Comparison of ENCODE assay signal across 25 cellular contexts in the genomic region with DNA sequence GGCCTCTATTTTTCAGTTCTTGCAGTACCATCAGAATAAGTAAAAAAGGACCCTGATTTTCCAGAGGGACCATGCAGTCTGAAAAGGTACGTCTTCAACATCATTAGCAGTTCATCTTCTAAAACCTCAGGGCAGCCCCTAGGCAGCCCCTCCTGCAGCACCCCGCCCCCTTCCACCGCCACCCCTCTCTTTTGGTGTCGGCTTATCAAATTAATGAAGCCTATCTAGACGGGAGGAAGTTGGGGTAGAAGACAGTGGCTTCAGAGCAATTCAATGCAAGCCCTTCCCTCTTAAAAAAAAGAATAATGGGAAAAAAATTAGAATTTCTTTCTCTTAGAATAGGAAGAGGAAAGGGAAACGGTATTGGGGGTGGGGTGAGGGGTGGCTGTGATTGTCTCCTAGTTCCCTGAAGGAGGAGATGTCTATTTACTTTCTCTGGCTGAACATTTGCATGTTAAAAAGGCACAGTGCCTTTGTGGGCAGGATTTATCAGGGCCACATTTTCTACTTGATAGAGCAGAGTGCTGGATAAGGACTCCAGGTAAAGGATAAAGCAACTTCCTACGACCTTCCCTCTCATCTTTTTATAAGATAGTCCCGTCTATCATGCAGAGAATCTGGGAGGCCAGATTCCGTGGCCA.
DNase-seq lines count a peak whose midpoint lies in the region; ATAC-seq, FAIRE-seq and TF ChIP-seq lines count a peak whose summit lies in the region.
"Had no signal": no experiment of that assay in that cellular context is flagged by ENCODE, and none has a peak within 500 bp of the region (broad histone marks: within the 10 kb centered on the region; RNA-seq: fewer than 3 reads in every experiment).

No MANE protein-coding gene starts in this region.

- H3K36me3 ChIP-seq in cardiac muscle cell = no peaks in the 10 kb centered on the region
- no peaks in the 10 kb centered on the region for H3K36me3 ChIP-seq in HUES64 (ENCODE audit: insufficient read depth, low read length)
- no peaks in the 10 kb centered on the region for H3K36me3 ChIP-seq in WERI-Rb-1
- H3K36me3 ChIP-seq: brain microvascular endothelial cell, colonic mucosa, left lung, vagina had no signal

- H3K4me3 ChIP-seq in cardiac muscle cell = no peak overlapping the region
- H3K4me3 ChIP-seq in HUES64 (ENCODE audit: low read length) = peak overlapping the region; percentile 40
- no peak overlapping the region for H3K4me3 ChIP-seq in WERI-Rb-1 (ENCODE audit: low read depth, low read length)
- H3K4me3 ChIP-seq: colonic mucosa, left lung, psoas muscle, skin epidermis, vagina had no signal

- H3K9me3 ChIP-seq in cardiac muscle cell (ENCODE audit: low read depth) (no peaks in the 10 kb centered on the region), HUES64 (ENCODE audit: insufficient read depth, low read depth, low read length) (no peaks in the 10 kb centered on the region), WERI-Rb-1 (ENCODE audit: severe bottlenecking) (no peaks in the 10 kb centered on the region)
- H3K9me3 ChIP-seq: colonic mucosa, left lung, psoas muscle, vagina had no signal

- H3K27ac Mint-ChIP-seq in endothelial cell (ENCODE audit: unreplicated experiment) (peak overlapping the region; percentile 98), neural crest cell (ENCODE audit: unreplicated experiment) (peak overlapping the region; percentile 95)
- H3K27ac Mint-ChIP-seq: activated CD4-positive, alpha-beta memory T cell treated with anti-CD3 and anti-CD28 coated beads for 36 hours; natural killer cell treated with Interleukin-12 subunit alpha and Interleukin-12 subunit beta and Interleukin-15 and Interleukin-18, amount 100 ng/mL, for 72 hours had no signal

- H3K27me3 Mint-ChIP-seq in endothelial cell (ENCODE audit: unreplicated experiment) (peaks cover 9% of the 10 kb centered on the region), neural crest cell (ENCODE audit: low read depth) (no peaks in the 10 kb centered on the region)
- H3K27me3 Mint-ChIP-seq: activated CD4-positive, alpha-beta memory T cell treated with anti-CD3 and anti-CD28 coated beads for 36 hours had no signal

- H3K4me3 Mint-ChIP-seq in endothelial cell (ENCODE audit: unreplicated experiment) (peak overlapping the region; percentile 76), neural crest cell (peak overlapping the region; percentile 64)
- H3K4me3 Mint-ChIP-seq: activated CD4-positive, alpha-beta memory T cell treated with anti-CD3 and anti-CD28 coated beads for 36 hours; natural killer cell treated with Interleukin-12 subunit alpha and Interleukin-12 subunit beta and Interleukin-15 and Interleukin-18, amount 100 ng/mL, for 72 hours had no signal

- TF ChIP-seq CTCF in cardiac muscle cell (IDR thresholded peaks at IDR 0.05; ENCODE audit: low read depth, low read length) (no peak), endothelial cell (IDR thresholded peaks at IDR 0.05; ENCODE audit: unreplicated experiment) (no peak), neural crest cell (conservative IDR thresholded peaks at IDR 0.05) (no peak), WERI-Rb-1 (IDR thresholded peaks at IDR 0.05; ENCODE audit: low read depth, low read length) (no peak)

- no peak for ATAC-seq in Right ventricle myocardium inferior
- ATAC-seq: left lung; natural killer cell treated with Interleukin-12 subunit alpha and Interleukin-12 subunit beta and Interleukin-15 and Interleukin-18, amount 100 ng/mL, for 72 hours had no signal

- 9% methylated on average over 7 of the region's 9 CpGs for WGBS in HUES64

- FAIRE-seq in urothelium cell line (lab: Jason Lieb, UNC) = no peak
- FAIRE-seq: endometrium, G401.6 had no signal

- H3K27me3 ChIP-seq in cardiac muscle cell = no peaks in the 10 kb centered on the region
- H3K27me3 ChIP-seq in HUES64 (ENCODE audit: insufficient read depth, low read length) = no peaks in the 10 kb centered on the region
- no peaks in the 10 kb centered on the region for H3K27me3 ChIP-seq in WERI-Rb-1 (ENCODE audit: insufficient read depth, low read depth, severe bottlenecking)
- H3K27me3 ChIP-seq: brain microvascular endothelial cell, colonic mucosa, left lung, vagina had no signal

- intact Hi-C loops in Right ventricle myocardium inferior (cut with DNase I) = no loop called here
- intact Hi-C loops in posterior vena cava (cut with DNase I) = no loop called here

- H3K4me1 Mint-ChIP-seq in endothelial cell (ENCODE audit: unreplicated experiment) = peaks cover 64% of the 10 kb centered on the region
- H3K4me1 Mint-ChIP-seq in neural crest cell = peaks cover 72% of the 10 kb centered on the region

- H3K36me3 Mint-ChIP-seq in endothelial cell (ENCODE audit: low read depth, unreplicated experiment) (peaks cover 22% of the 10 kb centered on the region), neural crest cell (ENCODE audit: low read depth) (peaks cover 9% of the 10 kb centered on the region)
- H3K36me3 Mint-ChIP-seq: activated CD4-positive, alpha-beta memory T cell treated with anti-CD3 and anti-CD28 coated beads for 36 hours; natural killer cell treated with Interleukin-12 subunit alpha and Interleukin-12 subunit beta and Interleukin-15 and Interleukin-18, amount 100 ng/mL, for 72 hours had no signal

- H3K27ac ChIP-seq in cardiac muscle cell (peak overlapping the region; percentile 71), HUES64 (ENCODE audit: low read depth, low read length) (peak overlapping the region; percentile 75), WERI-Rb-1 (no peak overlapping the region)
- H3K27ac ChIP-seq: brain microvascular endothelial cell, colonic mucosa, left lung, psoas muscle, skin epidermis, vagina had no signal

- H3K9me3 Mint-ChIP-seq in endothelial cell (ENCODE audit: unreplicated experiment) = no peaks in the 10 kb centered on the region
- H3K9me3 Mint-ChIP-seq in neural crest cell = peaks cover 7% of the 10 kb centered on the region
- H3K9me3 Mint-ChIP-seq: activated CD4-positive, alpha-beta memory T cell treated with anti-CD3 and anti-CD28 coated beads for 36 hours; natural killer cell treated with Interleukin-12 subunit alpha and Interleukin-12 subunit beta and Interleukin-15 and Interleukin-18, amount 100 ng/mL, for 72 hours had no signal

- DNase-seq in cardiac muscle cell (ENCODE audit: low read depth in 1 of 2, low spot score in 1 of 2) (no peak), Right ventricle myocardium inferior (ENCODE audit: missing footprints) (no peak), endothelial cell (ENCODE audit: low spot score) (peak; percentile 29), neural crest cell (ENCODE audit: low read depth, low spot score) (no peak), posterior vena cava (ENCODE audit: low spot score) (no peak), WERI-Rb-1 (no peak), urothelium cell line (ENCODE audit: low spot score) (no peak)
- DNase-seq: activated CD4-positive, alpha-beta memory T cell treated with anti-CD3 and anti-CD28 coated beads for 36 hours; activated effector memory CD4-positive, alpha-beta T cell treated with Interleukin-2 at 50 U/mL for 16 hours; brain microvascular endothelial cell; colonic mucosa; Karpas-422; left lung; midbrain; NCI-H2081; NCI-H524 treated with DMSO at 0.1 percent for 48 hours; psoas muscle; stimulated activated CD4-positive, alpha-beta T cell treated with anti-CD3 and anti-CD28 coated beads, Interleukin-1b, Interleukin-23, amount 100 ng/mL, for 48 hours; T1000 had no signal

- H3K9ac ChIP-seq in HUES64 (ENCODE audit: low read depth, low read length) = peak overlapping the region; percentile 55

- H3K4me1 ChIP-seq in cardiac muscle cell (ENCODE audit: low read depth) (peaks cover 44% of the 10 kb centered on the region), HUES64 (ENCODE audit: insufficient read depth, low read length) (peaks cover 52% of the 10 kb centered on the region)
- H3K4me1 ChIP-seq: colonic mucosa, vagina had no signal
